8 cellular contexts compared by ENCODE assay signal in the genomic region with DNA sequence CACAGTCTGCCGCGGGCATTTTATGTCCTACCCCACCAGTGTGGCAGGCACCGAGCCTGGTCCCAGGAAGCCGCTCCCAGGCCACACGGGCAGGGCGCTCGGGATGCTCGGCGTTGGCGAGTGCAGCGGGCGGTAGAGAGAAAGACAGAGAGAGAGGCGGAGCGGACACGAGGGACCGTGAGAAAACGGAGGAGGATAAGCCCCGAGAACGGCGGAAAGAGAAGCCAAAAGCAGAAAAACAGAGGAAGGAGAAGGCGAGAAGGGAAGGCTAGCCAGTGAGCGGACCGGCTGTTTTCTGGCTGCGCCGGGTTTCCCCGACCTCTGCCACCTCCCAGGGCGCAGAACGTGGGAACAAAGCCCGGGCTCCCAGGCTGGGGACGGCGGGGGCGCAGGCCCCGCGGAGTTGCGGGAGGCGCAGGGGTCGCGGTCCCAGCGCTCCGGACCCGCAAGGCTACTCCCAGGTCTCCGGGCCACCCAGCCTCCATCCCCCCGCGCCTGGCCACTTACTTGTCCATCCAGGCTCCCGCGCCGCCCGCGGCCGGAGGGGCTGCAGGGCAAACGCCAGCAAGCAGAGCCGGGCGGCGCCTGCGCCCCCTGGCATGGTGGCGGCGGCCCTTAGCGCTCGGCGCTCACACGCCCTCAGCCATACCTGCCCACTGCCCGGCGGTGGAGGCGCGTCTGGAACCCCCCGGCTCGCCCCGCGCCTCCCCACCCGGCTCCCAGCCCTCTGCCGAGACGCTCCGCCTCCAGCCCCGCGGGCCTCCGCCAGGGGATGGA. TPM values are rescaled to one million over a fixed set of nuclear protein-coding genes. Genes with fewer than 3 reads are reported as not detected.
DNase-seq lines count a peak whose midpoint lies in the region; ATAC-seq and TF ChIP-seq lines count a peak whose summit lies in the region.

A gene with protein sequence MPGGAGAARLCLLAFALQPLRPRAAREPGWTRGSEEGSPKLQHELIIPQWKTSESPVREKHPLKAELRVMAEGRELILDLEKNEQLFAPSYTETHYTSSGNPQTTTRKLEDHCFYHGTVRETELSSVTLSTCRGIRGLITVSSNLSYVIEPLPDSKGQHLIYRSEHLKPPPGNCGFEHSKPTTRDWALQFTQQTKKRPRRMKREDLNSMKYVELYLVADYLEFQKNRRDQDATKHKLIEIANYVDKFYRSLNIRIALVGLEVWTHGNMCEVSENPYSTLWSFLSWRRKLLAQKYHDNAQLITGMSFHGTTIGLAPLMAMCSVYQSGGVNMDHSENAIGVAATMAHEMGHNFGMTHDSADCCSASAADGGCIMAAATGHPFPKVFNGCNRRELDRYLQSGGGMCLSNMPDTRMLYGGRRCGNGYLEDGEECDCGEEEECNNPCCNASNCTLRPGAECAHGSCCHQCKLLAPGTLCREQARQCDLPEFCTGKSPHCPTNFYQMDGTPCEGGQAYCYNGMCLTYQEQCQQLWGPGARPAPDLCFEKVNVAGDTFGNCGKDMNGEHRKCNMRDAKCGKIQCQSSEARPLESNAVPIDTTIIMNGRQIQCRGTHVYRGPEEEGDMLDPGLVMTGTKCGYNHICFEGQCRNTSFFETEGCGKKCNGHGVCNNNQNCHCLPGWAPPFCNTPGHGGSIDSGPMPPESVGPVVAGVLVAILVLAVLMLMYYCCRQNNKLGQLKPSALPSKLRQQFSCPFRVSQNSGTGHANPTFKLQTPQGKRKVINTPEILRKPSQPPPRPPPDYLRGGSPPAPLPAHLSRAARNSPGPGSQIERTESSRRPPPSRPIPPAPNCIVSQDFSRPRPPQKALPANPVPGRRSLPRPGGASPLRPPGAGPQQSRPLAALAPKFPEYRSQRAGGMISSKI (minus strand): TSS at position 680 of the 777 bp plus-strand sequence. CDS start 79 bp downstream, at position 601.

- no peaks in the 10 kb centered on the region for H3K27me3 Mint-ChIP-seq in CD4-positive, alpha-beta memory T cell
- peaks cover 8% of the 10 kb centered on the region for H3K27me3 Mint-ChIP-seq in activated T-cell treated with anti-CD3 and anti-CD28 coated beads, Interleukin-2, amount 50 U/mL, for 4 hours (ENCODE audit: low read depth)
- peaks cover 28% of the 10 kb centered on the region for H3K27me3 Mint-ChIP-seq in nephron progenitor cell (ENCODE audit: low read depth, poor library complexity)

- CTCF ChIA-PET in CD4-positive, alpha-beta memory T cell (lab: Charles Lee; ENCODE audit: partially characterized antibody) = interaction anchor here (1.0 to 1.4 kb wide), 4 partner anchors 20 to 143 kb away, joined by 3 to 4 read pairs (median 3); no protein-coding TSS in a partner anchor

- peak within 1 kb of the TSS; percentile 89 to 98 (median 95) for H3K27ac Mint-ChIP-seq in CD4-positive, alpha-beta memory T cell
- no peak within 1 kb of the TSS for H3K27ac Mint-ChIP-seq in nephron progenitor cell

- TF ChIP-seq CTCF in fibroblast of the aortic adventitia (IDR thresholded peaks at IDR 0.05; ENCODE audit: insufficient read depth, low read length) = no peak
- no peak for TF ChIP-seq CTCF in nephron progenitor cell (IDR thresholded peaks at IDR 0.05)

- no peaks in the 10 kb centered on the region for H3K9me3 Mint-ChIP-seq in CD4-positive, alpha-beta memory T cell
- H3K9me3 Mint-ChIP-seq in activated T-cell treated with anti-CD3 and anti-CD28 coated beads, Interleukin-2, amount 50 U/mL, for 4 hours = no peaks in the 10 kb centered on the region
- no peaks in the 10 kb centered on the region for H3K9me3 Mint-ChIP-seq in nephron progenitor cell

- DNase-seq in CD4-positive, alpha-beta memory T cell = peak; percentile 46 to 53 (median 52)
- peak; percentile 26 for DNase-seq in GOT3 (lab: John Stamatoyannopoulos, UW)
- peak; percentile 76 for DNase-seq in NCI-H748 (lab: John Stamatoyannopoulos, UW; ENCODE audit: unreplicated experiment)
- peak; percentile 50 for DNase-seq in activated T-cell treated with anti-CD3 and anti-CD28 coated beads, Interleukin-2, amount 50 U/mL, for 4 hours
- DNase-seq in fibroblast of the aortic adventitia (ENCODE audit: low read depth) = peak; percentile 58
- DNase-seq in nephron progenitor cell = peak; percentile 80
- peak; percentile 74 to 88 for DNase-seq in aorta

- peaks cover 53% of the 10 kb centered on the region for H3K4me1 ChIP-seq in CD4-positive, alpha-beta memory T cell (ENCODE audit: insufficient read depth, low read length)
- H3K4me1 ChIP-seq in aorta (ENCODE audit: control insufficient read depth in 1 of 2, insufficient read depth in 2 of 2, low read length in 2 of 2) = no peaks in the 10 kb centered on the region

- peak within 1 kb of the TSS; percentile 94 to 100 (median 98) for H3K4me3 Mint-ChIP-seq in CD4-positive, alpha-beta memory T cell
- peak within 1 kb of the TSS; percentile 99 for H3K4me3 Mint-ChIP-seq in activated T-cell treated with anti-CD3 and anti-CD28 coated beads, Interleukin-2, amount 50 U/mL, for 4 hours
- peak within 1 kb of the TSS; percentile 99 for H3K4me3 Mint-ChIP-seq in nephron progenitor cell

- intact Hi-C loops in CD4-positive, alpha-beta memory T cell (cut with micrococcal nuclease) = loop anchor here (1.0 to 5.0 kb wide), 3 partner anchors 28 to 77 kb away; partner anchors contain the start of gene SOX30
- intact Hi-C loops in aorta (cut with DNase I) = loop anchor here in 1 of 2 donors (2.0 kb wide), 1 partner anchor 64 kb away; no protein-coding TSS in a partner anchor

- POLR2A ChIA-PET in CD4-positive, alpha-beta memory T cell (lab: Charles Lee; ENCODE audit: partially characterized antibody) = interaction anchor here (1.2 to 13.4 kb wide), 7 partner anchors 9 to 39 kb away, joined by 3 to 220 read pairs (median 6); no protein-coding TSS in a partner anchor

- peak within 1 kb of the TSS; percentile 73 for H3K27ac ChIP-seq in CD4-positive, alpha-beta memory T cell (ENCODE audit: low read depth, low read length)
- peak within 1 kb of the TSS in 1 of 2 donors; percentile 11 for H3K27ac ChIP-seq in aorta (ENCODE audit: low read depth in 1 of 2, low read length in 2 of 2)

- peak; percentile 68 to 76 for ATAC-seq in activated T-cell treated with anti-CD3 and anti-CD28 coated beads, Interleukin-2, amount 50 U/mL, for 4 hours
- ATAC-seq in aorta (ENCODE audit: low FRiP score) (peak; percentile 91), GM21786 (IDR thresholded peaks at IDR 0.05; ENCODE audit: unreplicated experiment) (no peak)

- no peaks in the 10 kb centered on the region for H3K36me3 ChIP-seq in CD4-positive, alpha-beta memory T cell (ENCODE audit: insufficient read depth, low read length)
- H3K36me3 ChIP-seq in aorta (ENCODE audit: control insufficient read depth in 1 of 2, insufficient read depth in 2 of 2, low read length in 1 of 2) = no peaks in the 10 kb centered on the region

- no peaks in the 10 kb centered on the region for H3K9me3 ChIP-seq in CD4-positive, alpha-beta memory T cell (ENCODE audit: control insufficient read depth in 1 of 2, low read length in 2 of 2)
- H3K9me3 ChIP-seq in aorta (ENCODE audit: control insufficient read depth, low read length) = no peaks in the 10 kb centered on the region

- peaks cover 31 to 83% (median 48%) of the 10 kb centered on the region in 4 donors for H3K4me1 Mint-ChIP-seq in CD4-positive, alpha-beta memory T cell
- peaks cover 52% of the 10 kb centered on the region for H3K4me1 Mint-ChIP-seq in activated T-cell treated with anti-CD3 and anti-CD28 coated beads, Interleukin-2, amount 50 U/mL, for 4 hours (ENCODE audit: low read depth)
- peaks cover 33% of the 10 kb centered on the region for H3K4me1 Mint-ChIP-seq in nephron progenitor cell

- H3K4me3 ChIP-seq in CD4-positive, alpha-beta memory T cell (ENCODE audit: low read length in 2 of 2) = peak within 1 kb of the TSS; percentile 82 to 95
- H3K4me3 ChIP-seq in fibroblast of the aortic adventitia (ENCODE audit: low read depth, low read length) (peak within 1 kb of the TSS; percentile 92), aorta (ENCODE audit: low read length in 2 of 2) (peak within 1 kb of the TSS; percentile 69 to 76)

- 0 to 1% methylated on average over 63 to 76 of the region's 76 CpGs for WGBS in aorta, 2 donors

- H3K27me3 ChIP-seq in CD4-positive, alpha-beta memory T cell (ENCODE audit: insufficient read depth, low read length) = no peaks in the 10 kb centered on the region
- no peaks in the 10 kb centered on the region for H3K27me3 ChIP-seq in aorta (ENCODE audit: control insufficient read depth in 1 of 2, insufficient read depth in 2 of 2, low read length in 1 of 2)

- H3K36me3 Mint-ChIP-seq in CD4-positive, alpha-beta memory T cell = peaks cover 5 to 23% of the 10 kb centered on the region in 2 donors
- H3K36me3 Mint-ChIP-seq in activated T-cell treated with anti-CD3 and anti-CD28 coated beads, Interleukin-2, amount 50 U/mL, for 4 hours (ENCODE audit: insufficient read depth) = peaks cover 6% of the 10 kb centered on the region
- H3K36me3 Mint-ChIP-seq in nephron progenitor cell (ENCODE audit: low read depth) = no peaks in the 10 kb centered on the region

RNA-seq across cellular contexts. Expression of the gene that starts here (rescaled TPM):
- total RNA-seq in CD4-positive, alpha-beta memory T cell = 10 to 100 TPM; 31.5 to 33.9 TPM
- polyA plus RNA-seq in CD4-positive, alpha-beta memory T cell = 10 to 100 TPM in 1 of 2 donors, 1 to 10 TPM in 1; 1.9 to 24.4 TPM
- 10 to 100 TPM; 37.9 to 54.9 (median 49.2) TPM for total RNA-seq in activated T-cell treated with anti-CD3 and anti-CD28 coated beads, Interleukin-2, amount 50 U/mL, for 4 hours
- total RNA-seq in fibroblast of the aortic adventitia (ENCODE audit: low replicate concordance) = 11.2 and 15.5 TPM in 2 replicates
- 10 to 100 TPM; 31.0 to 42.8 TPM for total RNA-seq in aorta
- polyA plus RNA-seq in aorta = 1 to 10 TPM; 1.5 to 9.6 TPM

Comparison
In these comparisons a context has a peak if more than half of its experiments do, and no peak if none do; other contexts are left out.
1. DNase-seq: peak in every context shown above with its lines; median percentile 81 in aorta; 80 in nephron progenitor cell; 76 in NCI-H748; 58 in fibroblast of the aortic adventitia; 52 in CD4-positive, alpha-beta memory T cell; 50 in activated T-cell treated with anti-CD3 and anti-CD28 coated beads, Interleukin-2, amount 50 U/mL, for 4 hours; 26 in GOT3.